Comparison of ENCODE assay signal across 25 cellular contexts in the genomic region with DNA sequence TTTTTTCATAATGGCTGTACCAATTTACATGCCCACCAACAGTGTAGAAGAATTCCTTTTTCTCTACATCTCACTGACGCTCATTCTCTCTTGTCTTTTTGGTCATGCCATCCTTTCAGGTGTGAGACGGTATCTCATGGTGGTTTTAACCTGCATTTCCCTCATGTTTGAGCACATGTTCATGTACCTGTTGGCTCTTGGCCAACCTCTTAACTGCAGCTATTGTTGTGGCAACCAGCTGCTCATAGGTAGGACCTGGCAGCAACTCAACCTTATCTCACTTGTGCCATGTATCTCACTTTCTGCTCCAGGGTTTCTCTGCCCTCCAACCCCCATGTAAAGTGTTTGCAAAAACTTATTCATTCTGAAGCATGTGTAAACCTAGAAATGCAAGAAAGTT.
DNase-seq lines count a peak whose midpoint lies in the region; ATAC-seq and FAIRE-seq lines count a peak whose summit lies in the region.
"Had no signal": no experiment of that assay in that cellular context is flagged by ENCODE, and none has a peak within 500 bp of the region (broad histone marks: within the 10 kb centered on the region; RNA-seq: fewer than 3 reads in every experiment).

No MANE protein-coding gene starts in this region.

- H3K36me3 ChIP-seq in small intestine (ENCODE audit: control insufficient read depth in 2 of 2, insufficient read depth in 2 of 2, low read length in 2 of 2) = no peaks in the 10 kb centered on the region
- no peaks in the 10 kb centered on the region for H3K36me3 ChIP-seq in CD4-positive, alpha-beta memory T cell (ENCODE audit: insufficient read depth, low read length)
- H3K36me3 ChIP-seq: ascending aorta, heart left ventricle, tibial artery, WERI-Rb-1 had no signal

- no peak overlapping the region for H3K4me3 Mint-ChIP-seq in CD4-positive, alpha-beta memory T cell
- H3K4me3 Mint-ChIP-seq: activated naive CD8-positive, alpha-beta T cell; activated T-helper 17 cell treated with anti-CD3 and anti-CD28 coated beads, Interleukin-2, amount 50 U/mL, for 72 hours; IgD-negative memory B cell; naive thymus-derived CD8-positive, alpha-beta T cell had no signal

- no peaks in the 10 kb centered on the region for H3K4me1 Mint-ChIP-seq in CD4-positive, alpha-beta memory T cell
- H3K4me1 Mint-ChIP-seq: activated T-helper 17 cell treated with anti-CD3 and anti-CD28 coated beads, Interleukin-2, amount 50 U/mL, for 72 hours; naive thymus-derived CD8-positive, alpha-beta T cell had no signal

- POLR2A ChIA-PET in CD4-positive, alpha-beta memory T cell (lab: Charles Lee; ENCODE audit: partially characterized antibody) = no interaction called here

- peaks cover 0 to 2% (median 0%) of the 10 kb centered on the region in 8 donors for H3K9me3 Mint-ChIP-seq in CD4-positive, alpha-beta memory T cell
- H3K9me3 Mint-ChIP-seq: activated T-helper 17 cell treated with anti-CD3 and anti-CD28 coated beads, Interleukin-2, amount 50 U/mL, for 72 hours had no signal

- no peak for ATAC-seq in GM19395 (IDR thresholded peaks at IDR 0.05; ENCODE audit: unreplicated experiment)
- ATAC-seq: activated T-helper 17 cell treated with anti-CD3 and anti-CD28 coated beads, Interleukin-2, amount 50 U/mL, for 72 hours; heart left ventricle; naive thymus-derived CD8-positive, alpha-beta T cell had no signal

- H3K27me3 Mint-ChIP-seq in CD4-positive, alpha-beta memory T cell = peaks cover 2 to 5% of the 10 kb centered on the region in 2 donors

- no peaks in the 10 kb centered on the region for H3K27me3 ChIP-seq in small intestine (ENCODE audit: control insufficient read depth in 2 of 2, insufficient read depth in 2 of 2, low read length in 2 of 2)
- no peaks in the 10 kb centered on the region for H3K27me3 ChIP-seq in CD4-positive, alpha-beta memory T cell (ENCODE audit: insufficient read depth, low read length)
- H3K27me3 ChIP-seq: ascending aorta, tibial artery had no signal

- CTCF ChIA-PET in CD4-positive, alpha-beta memory T cell (lab: Charles Lee; ENCODE audit: partially characterized antibody) = no interaction called here

- H3K27ac ChIP-seq in small intestine (ENCODE audit: low read depth in 1 of 2, low read length in 1 of 2) = no peak overlapping the region
- H3K27ac ChIP-seq in CD4-positive, alpha-beta memory T cell (ENCODE audit: low read depth, low read length) = no peak overlapping the region
- H3K27ac ChIP-seq: 22Rv1, ascending aorta, epithelial cell of prostate, heart left ventricle, HL-60, tibial artery, WERI-Rb-1 had no signal

- no peaks in the 10 kb centered on the region for H3K4me1 ChIP-seq in small intestine (ENCODE audit: control insufficient read depth in 2 of 2, insufficient read depth in 1 of 2, low read depth in 1 of 2, low read length in 1 of 2)
- H3K4me1 ChIP-seq in CD4-positive, alpha-beta memory T cell (ENCODE audit: insufficient read depth, low read length) = no peaks in the 10 kb centered on the region
- H3K4me1 ChIP-seq: ascending aorta, heart left ventricle, tibial artery had no signal

- 39 to 84% (median 55%) methylated on average over 2 of the region's 2 CpGs for WGBS in small intestine, 3 donors

- DNase-seq in NCI-H1092 treated with DMSO at 0.1 percent for 48 hours (lab: John Stamatoyannopoulos, UW) (peak; percentile 9), NCI-H1092 (lab: John Stamatoyannopoulos, UW) (no peak), NCI-H2081 treated with DMSO at 0.1 percent for 48 hours (lab: John Stamatoyannopoulos, UW) (peak; percentile 19), NCI-H69 (lab: John Stamatoyannopoulos, UW) (peak; percentile 87), small intestine (peak; percentile 40), HuH-7.5 (ENCODE audit: low spot score) (no peak)
- DNase-seq in CD4-positive, alpha-beta memory T cell = no peak
- DNase-seq: heart left ventricle; naive thymus-derived CD8-positive, alpha-beta T cell; NCI-H226; RPMI8226; SK-N-SH; stimulated activated CD4-positive, alpha-beta T cell treated with anti-CD3 and anti-CD28 coated beads, Interleukin-4, amount 100 ng/mL, for 24 hours; stimulated activated naive CD4-positive, alpha-beta T cell treated with Interleukin-2 at 50 U/mL for 16 hours; tibial artery; WERI-Rb-1 had no signal

- no peak overlapping the region for H3K4me3 ChIP-seq in small intestine (ENCODE audit: low read depth in 1 of 2, low read length in 2 of 2)
- no peak overlapping the region for H3K4me3 ChIP-seq in CD4-positive, alpha-beta memory T cell (ENCODE audit: low read length in 2 of 2)
- H3K4me3 ChIP-seq: ascending aorta, heart left ventricle, tibial artery had no signal

- no peaks in the 10 kb centered on the region for H3K9me3 ChIP-seq in small intestine (ENCODE audit: control insufficient read depth, low read depth)
- H3K9me3 ChIP-seq in CD4-positive, alpha-beta memory T cell (ENCODE audit: control insufficient read depth in 1 of 2, low read length in 2 of 2) = no peaks in the 10 kb centered on the region
- H3K9me3 ChIP-seq: ascending aorta, heart left ventricle, SK-N-SH, tibial artery had no signal

- H3K36me3 Mint-ChIP-seq in CD4-positive, alpha-beta memory T cell = no peaks in the 10 kb centered on the region
- H3K36me3 Mint-ChIP-seq: activated naive CD8-positive, alpha-beta T cell; IgD-negative memory B cell; naive thymus-derived CD8-positive, alpha-beta T cell had no signal

- peak overlapping the region in 1 of 7 donors; percentile 56 for H3K27ac Mint-ChIP-seq in CD4-positive, alpha-beta memory T cell
- H3K27ac Mint-ChIP-seq: activated naive CD8-positive, alpha-beta T cell; activated T-helper 17 cell treated with anti-CD3 and anti-CD28 coated beads, Interleukin-2, amount 50 U/mL, for 72 hours; IgD-negative memory B cell; naive thymus-derived CD8-positive, alpha-beta T cell had no signal

- FAIRE-seq in small intestine (lab: Jason Lieb, UNC) = no peak
- FAIRE-seq: H54 had no signal

- intact Hi-C loops in CD4-positive, alpha-beta memory T cell (cut with micrococcal nuclease) = no loop called here

Comparison
In these comparisons a context has a peak if more than half of its experiments do, and no peak if none do; other contexts are left out.
1. DNase-seq: peak in NCI-H1092 treated with DMSO at 0.1 percent for 48 hours (single experiment), NCI-H2081 treated with DMSO at 0.1 percent for 48 hours (single experiment), NCI-H69 (single experiment) and small intestine (single experiment); none in NCI-H1092 (single experiment), HuH-7.5 (single experiment) and CD4-positive, alpha-beta memory T cell (0 of 5).